ENCODE assay signal across 8 cellular contexts in genomic region chr12:111841750-111842555, GRCh38. TPM values are rescaled to one million over a fixed set of nuclear protein-coding genes. Genes with fewer than 3 reads are reported as not detected.
DNase-seq lines count a peak whose midpoint lies in the region; ATAC-seq and TF ChIP-seq lines count a peak whose summit lies in the region.

Gene MAPKAPK5, plus strand, starts transcription at chr12:111842228. Its CDS starts 506 bp downstream, at chr12:111842734.

- no peak for TF ChIP-seq CTCF in epithelial cell of esophagus (IDR thresholded peaks at IDR 0.05; ENCODE audit: insufficient read depth, low read depth, low read length, missing control alignments)

- peaks cover 24 to 37% (median 30%) of the 10 kb centered on the region in 3 donors for H3K4me1 Mint-ChIP-seq in IgD-negative memory B cell

- H3K9me3 ChIP-seq in mononuclear cell (ENCODE audit: low read depth, low read length): no peaks in the 10 kb centered on the region

- peaks cover 6% of the 10 kb centered on the region for H3K36me3 Mint-ChIP-seq in IgD-negative memory B cell

- peaks cover 0 to 3% (median 0%) of the 10 kb centered on the region in 3 donors for H3K9me3 Mint-ChIP-seq in IgD-negative memory B cell

- no peaks in the 10 kb centered on the region for H3K27me3 ChIP-seq in mononuclear cell (ENCODE audit: insufficient read depth, low read length)

- peak; percentile 73 for ATAC-seq in GM21529 (IDR thresholded peaks at IDR 0.05; ENCODE audit: unreplicated experiment)

- H3K4me3 Mint-ChIP-seq in IgD-negative memory B cell: peak within 1 kb of the TSS; percentile 97 to 100 (median 98)

- DNase-seq in DMS114 treated with DMSO at 0.1 percent for 48 hours (lab: John Stamatoyannopoulos, UW; ENCODE audit: unreplicated experiment) (peak; percentile 81), OCI-M1 (lab: John Stamatoyannopoulos, UW) (peak; percentile 97), activated T-cell treated with anti-CD3 and anti-CD28 coated beads for 24 hours (ENCODE audit: low read depth) (peak; percentile 96), epithelial cell of esophagus (ENCODE audit: low read depth) (peak; percentile 96)
- DNase-seq in stimulated activated CD8-positive, alpha-beta memory T cell treated with anti-CD3 and anti-CD28 coated beads, Interleukin-2, amount 100 ng/mL, for 48 hours (ENCODE audit: low read depth in 2 of 2): peak; percentile 93 to 97

- peak within 1 kb of the TSS; percentile 96 to 100 (median 99) for H3K27ac Mint-ChIP-seq in IgD-negative memory B cell

- H3K4me1 ChIP-seq in mononuclear cell (ENCODE audit: insufficient read depth, low read length): peaks cover 38% of the 10 kb centered on the region

- peaks cover 4% of the 10 kb centered on the region for H3K27me3 Mint-ChIP-seq in IgD-negative memory B cell

- H3K4me3 ChIP-seq in epithelial cell of esophagus (ENCODE audit: low read length) (peak within 1 kb of the TSS; percentile 69), mononuclear cell (ENCODE audit: low read length) (peak within 1 kb of the TSS; percentile 66)

RNA-seq across cellular contexts. Expression of gene MAPKAPK5, which starts in this region (rescaled TPM):
- 35.0 TPM for polyA plus RNA-seq in IgD-negative memory B cell
- total RNA-seq in mononuclear cell: 44.3 TPM

Comparison
In these comparisons a context has a peak if more than half of its experiments do, and no peak if none do; other contexts are left out.
1. Peak in every context shown above with its lines: DNase-seq, ATAC-seq and H3K4me3 ChIP-seq.